In genomic region chr17:39231587-39232551, GRCh38 we compare ENCODE assay signal across 8 cellular contexts. TPM values are rescaled to one million over a fixed set of nuclear protein-coding genes. Genes with fewer than 3 reads are reported as not detected.
A peak's percentile ranks its signal among the peaks of the same experiment; 100 is the strongest.
DNase-seq lines count a peak whose midpoint lies in the region; ATAC-seq and TF ChIP-seq lines count a peak whose summit lies in the region.

No MANE protein-coding gene starts in this region.

- peaks cover 9% of the 10 kb centered on the region for H3K27me3 Mint-ChIP-seq in glutamatergic neuron (ENCODE audit: unreplicated experiment)

- no peaks in the 10 kb centered on the region for H4K20me1 ChIP-seq in OCI-LY1 (ENCODE audit: insufficient read depth, low read length)

- no peaks in the 10 kb centered on the region for H3K27me3 ChIP-seq in OCI-LY1 (ENCODE audit: insufficient read depth, low read length)

- no peak overlapping the region for H3K4me3 ChIP-seq in OCI-LY1 (ENCODE audit: low read depth, low read length, poor library complexity, severe bottlenecking)
- H3K4me3 ChIP-seq in retinal pigment epithelial cell (ENCODE audit: low read length): no peak overlapping the region

- peak overlapping the region; percentile 0 for H3K4me3 Mint-ChIP-seq in glutamatergic neuron (ENCODE audit: unreplicated experiment)

- no peaks in the 10 kb centered on the region for H3K36me3 ChIP-seq in OCI-LY1 (ENCODE audit: insufficient read depth, low read length)

- DNase-seq in SIG-M5 treated with dmso at 0.1 percent for 504 hours (lab: John Stamatoyannopoulos, UW; ENCODE audit: unreplicated experiment) (peak; percentile 18), SIG-M5 (lab: John Stamatoyannopoulos, UW) (no peak), glutamatergic neuron (peak; percentile 77), retinal pigment epithelial cell (ENCODE audit: low read depth) (no peak), DMS153 (lab: John Stamatoyannopoulos, UW) (no peak)
- DNase-seq in activated effector memory CD4-positive, alpha-beta T cell treated with Interleukin-2 at 50 U/mL for 16 hours: peak; percentile 25

- no peaks in the 10 kb centered on the region for H3K36me3 Mint-ChIP-seq in glutamatergic neuron (ENCODE audit: unreplicated experiment)

- no peaks in the 10 kb centered on the region for H3K9me3 ChIP-seq in OCI-LY1 (ENCODE audit: low read length)

- H3K4me1 Mint-ChIP-seq in glutamatergic neuron (ENCODE audit: low read depth, unreplicated experiment): peaks cover 19% of the 10 kb centered on the region

- no peak overlapping the region for H2AFZ ChIP-seq in OCI-LY1 (ENCODE audit: low read length)

- H3K9ac ChIP-seq in OCI-LY1 (ENCODE audit: low read length): no peak overlapping the region

- no peak overlapping the region for H3K27ac ChIP-seq in OCI-LY1 (ENCODE audit: low read depth, low read length, poor library complexity, severe bottlenecking)

- H3F3A ChIP-seq in OCI-LY1 (ENCODE audit: insufficient read depth, low read length): no peaks in the 10 kb centered on the region

- peaks cover 7% of the 10 kb centered on the region for H3K9me3 Mint-ChIP-seq in glutamatergic neuron (ENCODE audit: unreplicated experiment)

- H3K4me2 ChIP-seq in OCI-LY1 (ENCODE audit: low read length): peak overlapping the region; percentile 46; the same call in 1 of the 2 replicates

- peaks cover 7% of the 10 kb centered on the region for H3K4me1 ChIP-seq in OCI-LY1 (ENCODE audit: insufficient read depth, low read length, severe bottlenecking)

- ATAC-seq in GM21526 (IDR thresholded peaks at IDR 0.05; ENCODE audit: low FRiP score, unreplicated experiment): no peak

- H3K79me2 ChIP-seq in OCI-LY1 (ENCODE audit: insufficient read depth, low read length): no peaks in the 10 kb centered on the region

- peak; percentile 97 for TF ChIP-seq CTCF in OCI-LY1 (IDR thresholded peaks at IDR 0.05; ENCODE audit: low read length)
- peak; percentile 66 for TF ChIP-seq CTCF in glutamatergic neuron (IDR thresholded peaks at IDR 0.05; ENCODE audit: partially characterized antibody, unreplicated experiment)
- TF ChIP-seq CTCF in retinal pigment epithelial cell (conservative IDR thresholded peaks at IDR 0.05; ENCODE audit: low read depth, low read length): peak; percentile 83

- no peaks in the 10 kb centered on the region for H3K9me2 ChIP-seq in OCI-LY1 (ENCODE audit: low read depth, low read length)

- no peak overlapping the region for H3K27ac Mint-ChIP-seq in glutamatergic neuron (ENCODE audit: unreplicated experiment)

RNA-seq across cellular contexts. Expression of gene STAC2, which starts 6.1 kb away (rescaled TPM):
- 1.8 TPM for total RNA-seq in glutamatergic neuron (ENCODE audit: unreplicated experiment)

RNA-seq across cellular contexts. Expression of gene RPL19, which starts 31.8 kb away (rescaled TPM):
- total RNA-seq in glutamatergic neuron (ENCODE audit: unreplicated experiment): 877 TPM

RNA-seq across cellular contexts. Expression of gene CACNB1, which starts 34.4 kb away (rescaled TPM):
- total RNA-seq in glutamatergic neuron (ENCODE audit: unreplicated experiment): 77.1 TPM

Comparison
In these comparisons a context has a peak if more than half of its experiments do, and no peak if none do; other contexts are left out.
1. DNase-seq: peak in SIG-M5 treated with dmso at 0.1 percent for 504 hours (single experiment), activated effector memory CD4-positive, alpha-beta T cell treated with Interleukin-2 at 50 U/mL for 16 hours (single experiment) and glutamatergic neuron (single experiment); none in SIG-M5 (single experiment), retinal pigment epithelial cell (single experiment) and DMS153 (single experiment).
2. Peak in every context shown above with its lines, with median percentiles within 50 percentile points of each other: CTCF ChIP-seq.